Comparison of ENCODE assay signal across 33 cellular contexts in the genomic region with DNA sequence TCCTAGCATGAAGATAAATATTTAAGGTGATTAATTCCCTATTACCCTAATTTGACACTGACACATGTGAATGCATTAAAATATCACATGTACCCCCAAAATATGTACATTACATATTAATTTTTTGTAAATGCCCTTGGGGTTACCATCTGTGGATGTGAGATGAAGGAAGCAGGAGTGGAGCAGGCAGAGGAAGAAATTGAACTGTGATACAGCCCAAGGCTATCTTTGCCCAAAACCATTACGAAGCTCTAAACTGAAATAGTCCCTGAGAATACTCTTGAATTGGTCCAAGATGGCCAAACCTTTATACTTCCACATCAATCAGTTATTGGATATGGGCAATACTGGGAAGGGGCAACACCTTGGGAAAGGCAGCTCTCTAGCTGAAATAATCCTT.
"Had no signal": no experiment of that assay in that cellular context is flagged by ENCODE, and none has a peak within 500 bp of the region (broad histone marks: within the 10 kb centered on the region; RNA-seq: fewer than 3 reads in every experiment).

No MANE protein-coding gene starts in this region.

- H3K27ac ChIP-seq: adrenal gland, ascending aorta, body of pancreas, brain microvascular endothelial cell, breast epithelium, cardiac muscle cell had no signal

- FAIRE-seq: astrocyte, bronchial epithelial cell had no signal

- H3K27me3 ChIP-seq: adrenal gland, ascending aorta, body of pancreas, brain microvascular endothelial cell, breast epithelium, cardiac muscle cell had no signal

- DNase-seq: activated effector memory CD4-positive, alpha-beta T cell treated with anti-CD3 and anti-CD28 coated beads, Interleukin-2, amount 50 U/mL, for 16 hours; activated effector memory CD4-positive, alpha-beta T cell treated with Interleukin-2 at 50 U/mL for 16 hours; activated gamma-delta T cell; activated gamma-delta T cell treated with Interleukin-2 at 50 U/mL for 16 hours; activated naive CD4-positive, alpha-beta T cell; activated naive CD4-positive, alpha-beta T cell treated with anti-CD3 and anti-CD28 coated beads for 36 hours; activated naive CD4-positive, alpha-beta T cell treated with anti-CD3 and anti-CD28 coated beads, Interleukin-2, amount 10 ng/mL, durations not matched to agents 7 days and 5 days; activated naive CD4-positive, alpha-beta T cell treated with anti-CD3 and anti-CD28 coated beads, Interleukin-2, amount 50 U/mL, for 16 hours; activated naive CD4-positive, alpha-beta T cell treated with Interleukin-2 at 50 U/mL for 16 hours; activated naive CD8-positive, alpha-beta T cell treated with anti-CD3 and anti-CD28 coated beads for 36 hours; activated naive CD8-positive, alpha-beta T cell treated with anti-CD3 and anti-CD28 coated beads, Interleukin-2, amount 10 ng/mL, durations not matched to agents 7 days and 5 days; activated naive CD8-positive, alpha-beta T cell treated with anti-CD3 and anti-CD28 coated beads, Interleukin-2, amount 50 U/mL, for 24 hours; activated T-cell treated with anti-CD3 and anti-CD28 coated beads, Interleukin-2, amount 50 U/mL, for 24 hours; activated T-cell treated with anti-CD3 and anti-CD28 coated beads, Interleukin-2, amount 50 U/mL, for 4 hours; activated T-cell treated with anti-CD3 and anti-CD28 coated beads, Interleukin-2, amount 50 U/mL, for 48 hours; activated T-cell treated with anti-CD3 and anti-CD28 coated beads, Interleukin-2, amount 50 U/mL, for 72 hours; adrenal gland; amniotic stem cell; amygdala; anterior cingulate cortex; aorta; body of pancreas; brain microvascular endothelial cell; caudate nucleus; central memory CD4-positive, alpha-beta T cell; cerebellar nuclear complex had no signal

- H3K4me3 ChIP-seq: adrenal gland, ascending aorta, body of pancreas, breast epithelium, cardiac muscle cell had no signal

- ATAC-seq: activated naive CD4-positive, alpha-beta T cell treated with anti-CD3 and anti-CD28 coated beads, Interleukin-2, amount 50 U/mL, for 72 hours; activated naive CD8-positive, alpha-beta T cell treated with anti-CD3 and anti-CD28 coated beads, Interleukin-2, amount 50 U/mL, for 24 hours; activated T-cell treated with anti-CD3 and anti-CD28 coated beads, Interleukin-2, amount 50 U/mL, for 4 hours; activated T-cell treated with anti-CD3 and anti-CD28 coated beads, Interleukin-2, amount 50 U/mL, for 72 hours; activated T-helper 17 cell treated with anti-CD3 and anti-CD28 coated beads, Interleukin-2, amount 50 U/mL, for 72 hours; body of pancreas had no signal
